ENCODE assay signal across 14 cellular contexts in genomic region chr6:29981211-29981812, GRCh38. TPM values are rescaled to one million over a fixed set of nuclear protein-coding genes. Genes with fewer than 3 reads are reported as not detected.
DNase-seq lines count a peak whose midpoint lies in the region; ATAC-seq and TF ChIP-seq lines count a peak whose summit lies in the region.
"Had no signal": no experiment of that assay in that cellular context is flagged by ENCODE, and none has a peak within 500 bp of the region (broad histone marks: within the 10 kb centered on the region; RNA-seq: fewer than 3 reads in every experiment).

No MANE protein-coding gene starts in this region.

- peaks cover 0 to under 1% (median 0%) of the 10 kb centered on the region in 4 donors for H3K4me1 ChIP-seq in Peyer's patch
- H3K4me1 ChIP-seq: Caco-2 had no signal

- peak overlapping the region in 1 of 4 donors; percentile 0 for H3K4me3 ChIP-seq in Peyer's patch
- H3K4me3 ChIP-seq: GM23338, SJSA1 had no signal

- DNase-seq in CD1c-positive myeloid dendritic cell (ENCODE audit: extremely low spot score): peak; percentile 45
- DNase-seq in Caki2 (ENCODE audit: low read depth): peak; percentile 8
- DNase-seq in Peyer's patch: peak in 2 of 3 donors; percentile 50 to 64
- peak; percentile 55 for DNase-seq in mucosa of gallbladder (ENCODE audit: low spot score)
- DNase-seq in GM03348 (ENCODE audit: low spot score): no peak
- DNase-seq in G401 (ENCODE audit: low spot score): no peak
- DNase-seq: Caco-2; CD4-positive, CD25-positive, alpha-beta regulatory T cell; NCI-H2081 had no signal

- no peak for TF ChIP-seq POLR2A in Peyer's patch (IDR thresholded peaks at IDR 0.05)

- in situ Hi-C loops in Caki2 (cut with HindIII; ENCODE audit: low pct_unique_long_range_greater_than_20kb, low sequenced_read_pairs): no loop called here
- in situ Hi-C loops in G401 (cut with HindIII; ENCODE audit: low sequenced_read_pairs): no loop called here

- no peaks in the 10 kb centered on the region for H3K27me3 ChIP-seq in Peyer's patch

- H3K36me3 ChIP-seq in Peyer's patch: no peaks in the 10 kb centered on the region
- H3K36me3 ChIP-seq: SJSA1 had no signal

- H3K27ac ChIP-seq in Peyer's patch: no peak overlapping the region
- H3K27ac ChIP-seq: RWPE1, SJSA1 had no signal

- no peak for TF ChIP-seq CTCF in Peyer's patch (IDR thresholded peaks at IDR 0.05)

- ATAC-seq in GM21367 (IDR thresholded peaks at IDR 0.05; ENCODE audit: unreplicated experiment) (no peak), HG03521 (IDR thresholded peaks at IDR 0.05; ENCODE audit: unreplicated experiment) (no peak)
- ATAC-seq: GM23338 had no signal

- no peaks in the 10 kb centered on the region for H3K9me3 ChIP-seq in Peyer's patch
- H3K9me3 ChIP-seq: Caco-2, SJSA1 had no signal

RNA-seq across cellular contexts. Expression of gene HLA-A, which starts 39.0 kb away (rescaled TPM):
- 1,302 and 1,396 TPM in 2 replicates for total RNA-seq in Caki2 (2014; rRNA removed; shearing (Covaris generic); ENCODE audit: low replicate concordance)
- 1,000 to 10,000 TPM in 3 of 4 donors, 100 to 1,000 TPM in 1; 296 to 1,668 (median 1,428) TPM for total RNA-seq in Peyer's patch
- total RNA-seq in mucosa of gallbladder: 1,097 TPM
- 59.4 and 61.4 TPM in 2 replicates for total RNA-seq in G401 (2014; rRNA removed; shearing (Covaris generic))

Comparison
In these comparisons a context has a peak if more than half of its experiments do, and no peak if none do; other contexts are left out.
1. DNase-seq: peak in CD1c-positive myeloid dendritic cell (single experiment), Caki2 (single experiment), Peyer's patch (2 of 3) and mucosa of gallbladder (single experiment); none in GM03348 (single experiment) and G401 (single experiment).